In the genomic region with DNA sequence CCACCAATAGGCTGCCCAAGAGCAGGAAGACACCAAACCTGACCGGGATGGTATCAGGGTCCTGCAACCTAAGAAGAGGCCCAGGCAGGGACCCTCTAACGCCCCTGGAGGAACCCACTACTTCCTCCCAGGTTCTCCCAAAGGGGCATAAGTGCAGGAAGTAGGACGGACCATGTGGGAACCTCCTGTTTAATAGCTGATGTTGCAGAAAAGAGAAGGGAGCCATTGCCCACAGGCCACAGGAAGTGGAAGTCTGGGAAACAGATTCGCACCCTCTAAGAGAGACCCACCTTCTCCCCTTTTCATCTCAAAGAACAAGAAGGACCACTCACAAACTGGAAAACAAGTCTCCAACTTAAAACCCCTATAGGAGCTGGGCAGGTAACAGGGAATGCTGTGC, we compare ENCODE assay signal across 28 cellular contexts. TPM values are rescaled to one million over a fixed set of nuclear protein-coding genes. Genes with fewer than 3 reads are reported as not detected.
DNase-seq lines count a peak whose midpoint lies in the region; ATAC-seq and TF ChIP-seq lines count a peak whose summit lies in the region.
"Had no signal": no experiment of that assay in that cellular context is flagged by ENCODE, and none has a peak within 500 bp of the region (broad histone marks: within the 10 kb centered on the region; RNA-seq: fewer than 3 reads in every experiment).

No MANE protein-coding gene starts in this region.

- intact Hi-C loops in IMR-90 (cut with micrococcal nuclease), result no loop called here

- H3K4me2 ChIP-seq in IMR-90 (ENCODE audit: low read depth, low read length) (no peak overlapping the region), neuronal stem cell (ENCODE audit: insufficient read depth, low read length, poor library complexity, severe bottlenecking) (no peak overlapping the region)

- peaks cover 6% of the 10 kb centered on the region; the same call in 1 of the 2 replicates for H3K9me3 ChIP-seq in IMR-90 (ENCODE audit: control insufficient read depth, insufficient read depth, low read length)
- peaks cover 5 to 33% of the 10 kb centered on the region in 2 donors for H3K9me3 ChIP-seq in neuronal stem cell (replicated peaks in 1 of 2; ENCODE audit: control insufficient read depth in 2 of 2, insufficient read depth in 1 of 2, low read depth in 1 of 2, low read length in 2 of 2)
- H3K9me3 ChIP-seq: ascending aorta, left lung, ovary, tibial artery had no signal

- no peak overlapping the region for H2BK120ac ChIP-seq in IMR-90 (ENCODE audit: low read depth, low read length)
- H2BK120ac ChIP-seq in neuronal stem cell (ENCODE audit: low read depth, low read length), result no peak overlapping the region

- no peak overlapping the region for H3K9ac ChIP-seq in IMR-90 (ENCODE audit: low read depth, low read length)
- H3K9ac ChIP-seq in neuronal stem cell (ENCODE audit: low read depth, low read length, poor library complexity), result no peak overlapping the region

- H3K4me3 ChIP-seq in IMR-90 (ENCODE audit: insufficient read depth, low read depth, low read length) (no peak overlapping the region), neuronal stem cell (ENCODE audit: low read length in 2 of 2) (no peak overlapping the region)
- H3K4me3 ChIP-seq: ascending aorta, cardiac muscle cell, left lung, ovary, SJSA1, tibial artery had no signal

- dilution Hi-C loops in IMR-90 (cut with HindIII; ENCODE audit: low sequenced_read_pairs, unreplicated experiment), result no loop called here

- H4K91ac ChIP-seq in IMR-90 (ENCODE audit: insufficient read depth, low read depth, low read length) (no peak overlapping the region), neuronal stem cell (ENCODE audit: low read depth, low read length, poor library complexity) (no peak overlapping the region)

- no peak overlapping the region for H2AK5ac ChIP-seq in IMR-90 (ENCODE audit: low read depth, low read length)
- peak overlapping the region; percentile 17 for H2AK5ac ChIP-seq in neuronal stem cell (ENCODE audit: low read depth, low read length)

- TF ChIP-seq POLR2A in IMR-90 (IDR thresholded peaks at IDR 0.05; ENCODE audit: low read depth, low read length), result no peak

- H3K36me3 ChIP-seq in IMR-90 (ENCODE audit: control insufficient read depth, insufficient read depth, low read length), result no peaks in the 10 kb centered on the region
- H3K36me3 ChIP-seq in neuronal stem cell (replicated peaks in 1 of 2; ENCODE audit: control insufficient read depth in 2 of 2, insufficient read depth in 2 of 2, low read length in 2 of 2), result peaks cover 2 to 84% of the 10 kb centered on the region in 2 donors
- H3K36me3 ChIP-seq: ascending aorta, cardiac muscle cell, ovary, SJSA1, tibial artery had no signal

- H3K27me3 ChIP-seq in IMR-90 (ENCODE audit: control insufficient read depth, insufficient read depth, low read length) (peaks cover 18% of the 10 kb centered on the region), neuronal stem cell (ENCODE audit: control insufficient read depth in 3 of 3, insufficient read depth in 3 of 3, low read depth in 1 of 3, low read length in 3 of 3) (no peaks in the 10 kb centered on the region)
- H3K27me3 ChIP-seq: ascending aorta, cardiac muscle cell, ovary, SJSA1, tibial artery had no signal

- no peak overlapping the region for H4K8ac ChIP-seq in IMR-90 (ENCODE audit: low read depth in 2 of 2, low read length in 2 of 2)
- no peak overlapping the region for H4K8ac ChIP-seq in neuronal stem cell (ENCODE audit: low read depth, low read length)

- H4K20me1 ChIP-seq in IMR-90 (ENCODE audit: insufficient read depth, low read length), result no peaks in the 10 kb centered on the region

- H3K4me1 Mint-ChIP-seq in T-helper 1 cell treated with Interleukin-12 subunit alpha and Interleukin-12 subunit beta and Interleukin-4 antibody, amounts not matched to agents 30 μg/mL and 1 μg/mL, for 36 hours (ENCODE audit: low read depth), result peaks cover 22% of the 10 kb centered on the region

- no CpG with 5 or more reads among the region's 4 CpGs for WGBS in IMR-90 (ENCODE audit: extremely low coverage in 2 of 2, insufficient read length in 1 of 2), 2 experiments
- WGBS in neuronal stem cell (ENCODE audit: extremely low coverage in 2 of 2, insufficient read length in 2 of 2, insufficient replicate concordance in 1 of 2), 2 donors, result no CpG with 5 or more reads among the region's 4 CpGs

- no peaks in the 10 kb centered on the region for H3K4me1 ChIP-seq in IMR-90 (ENCODE audit: control insufficient read depth, insufficient read depth, low read length)
- no peaks in the 10 kb centered on the region for H3K4me1 ChIP-seq in neuronal stem cell (ENCODE audit: control insufficient read depth in 2 of 2, insufficient read depth in 1 of 2, low read depth in 1 of 2, low read length in 2 of 2)

- no peak overlapping the region for H3K4ac ChIP-seq in IMR-90 (ENCODE audit: low read depth, low read length)
- H3K4ac ChIP-seq in neuronal stem cell (ENCODE audit: low read length), result no peak overlapping the region

- POLR2A ChIA-PET in IMR-90 (lab: Charles Lee; ENCODE audit: unreplicated experiment), result no interaction called here

- no peak overlapping the region for H4K5ac ChIP-seq in IMR-90 (ENCODE audit: low read depth, low read length)

- peaks cover 18% of the 10 kb centered on the region for H3K9me3 Mint-ChIP-seq in T-helper 1 cell treated with Interleukin-12 subunit alpha and Interleukin-12 subunit beta and Interleukin-4 antibody, amounts not matched to agents 30 μg/mL and 1 μg/mL, for 36 hours

- no peak overlapping the region for H2BK12ac ChIP-seq in neuronal stem cell (ENCODE audit: low read length)

- no peak overlapping the region for H3K23ac ChIP-seq in IMR-90 (ENCODE audit: low read depth, low read length)
- H3K23ac ChIP-seq in neuronal stem cell (ENCODE audit: low read depth, low read length, poor library complexity), result no peak overlapping the region

- H3K4me3 Mint-ChIP-seq in T-helper 1 cell treated with Interleukin-12 subunit alpha and Interleukin-12 subunit beta and Interleukin-4 antibody, amounts not matched to agents 30 μg/mL and 1 μg/mL, for 36 hours, result no peak overlapping the region
- H3K4me3 Mint-ChIP-seq: activated CD8-positive, alpha-beta memory T cell treated with anti-CD3 and anti-CD28 coated beads, Interleukin-2, amount 10 ng/mL, durations not matched to agents 7 days and 5 days; activated naive CD4-positive, alpha-beta T cell treated with anti-CD3 and anti-CD28 coated beads for 36 hours; stimulated activated naive CD8-positive, alpha-beta T cell treated with anti-CD3 and anti-CD28 coated beads, Interleukin-15, amount 100 ng/mL, for 72 hours had no signal

- H3K56ac ChIP-seq in IMR-90 (ENCODE audit: extremely low read depth, insufficient read depth, low read length), result no peak overlapping the region

- H3K27ac ChIP-seq in IMR-90 (ENCODE audit: insufficient read depth, low read length), result no peak overlapping the region
- H3K27ac ChIP-seq in cingulate gyrus (ENCODE audit: low read depth, low read length), result peak overlapping the region; percentile 96
- H3K27ac ChIP-seq in neuronal stem cell (replicated peaks; ENCODE audit: low read length), result no peak overlapping the region
- H3K27ac ChIP-seq: 22Rv1, cardiac muscle cell, ovary, SJSA1, tibial artery had no signal

- CTCF ChIA-PET in IMR-90 (lab: Yijun Ruan, JAX), result no interaction called here

- H3K36me3 Mint-ChIP-seq in T-helper 1 cell treated with Interleukin-12 subunit alpha and Interleukin-12 subunit beta and Interleukin-4 antibody, amounts not matched to agents 30 μg/mL and 1 μg/mL, for 36 hours (ENCODE audit: low read depth), result peaks cover 35% of the 10 kb centered on the region

- no peaks in the 10 kb centered on the region for H3K27me3 Mint-ChIP-seq in T-helper 1 cell treated with Interleukin-12 subunit alpha and Interleukin-12 subunit beta and Interleukin-4 antibody, amounts not matched to agents 30 μg/mL and 1 μg/mL, for 36 hours (ENCODE audit: low read depth)
- H3K27me3 Mint-ChIP-seq: activated CD8-positive, alpha-beta memory T cell treated with anti-CD3 and anti-CD28 coated beads, Interleukin-2, amount 10 ng/mL, durations not matched to agents 7 days and 5 days; stimulated activated naive CD8-positive, alpha-beta T cell treated with anti-CD3 and anti-CD28 coated beads, Interleukin-15, amount 100 ng/mL, for 72 hours had no signal

- TF ChIP-seq CTCF in IMR-90 (conservative IDR thresholded peaks at IDR 0.05; ENCODE audit: low read depth, low read length), result no peak

- peak overlapping the region; percentile 46 for H3K27ac Mint-ChIP-seq in T-helper 1 cell treated with Interleukin-12 subunit alpha and Interleukin-12 subunit beta and Interleukin-4 antibody, amounts not matched to agents 30 μg/mL and 1 μg/mL, for 36 hours
- H3K27ac Mint-ChIP-seq: activated naive CD4-positive, alpha-beta T cell treated with anti-CD3 and anti-CD28 coated beads for 36 hours; stimulated activated naive CD8-positive, alpha-beta T cell treated with anti-CD3 and anti-CD28 coated beads, Interleukin-15, amount 100 ng/mL, for 72 hours had no signal

- H2AFZ ChIP-seq in IMR-90 (replicated peaks; ENCODE audit: low read length, poor library complexity) (no peak overlapping the region), neuronal stem cell (ENCODE audit: low read length) (no peak overlapping the region)

- no peak overlapping the region for H2AK9ac ChIP-seq in IMR-90 (replicated peaks; ENCODE audit: low read depth, low read length, poor library complexity)

- H3K14ac ChIP-seq in IMR-90 (replicated peaks; ENCODE audit: low read depth, low read length), result no peak overlapping the region
- H3K14ac ChIP-seq in neuronal stem cell (ENCODE audit: low read length), result no peak overlapping the region

- H2BK5ac ChIP-seq in IMR-90 (ENCODE audit: low read depth, low read length, poor library complexity, severe bottlenecking) (no peak overlapping the region), neuronal stem cell (ENCODE audit: low read length) (no peak overlapping the region)

- no TSS peak for BruUV-seq in IMR-90 (replicated peaks; lab: Mats Ljungman, UMichigan)

- DNase-seq in T-helper 1 cell (no peak), IMR-90 (no peak), neuronal stem cell (ENCODE audit: low spot score) (no peak), NCI-H128 (lab: John Stamatoyannopoulos, UW; ENCODE audit: unreplicated experiment) (no peak), mesenteric fat pad (ENCODE audit: low spot score) (no peak)
- DNase-seq in activated CD8-positive, alpha-beta memory T cell treated with anti-CD3 and anti-CD28 coated beads for 24 hours, result no peak
- DNase-seq: activated CD4-positive, alpha-beta T cell treated with anti-CD3 and anti-CD28 coated beads for 4 hours; activated CD8-positive, alpha-beta memory T cell treated with anti-CD3 and anti-CD28 coated beads, Interleukin-2, amount 10 ng/mL, durations not matched to agents 7 days and 5 days; activated naive CD4-positive, alpha-beta T cell treated with anti-CD3 and anti-CD28 coated beads for 36 hours; Caco-2; DMS79; GF-D8; hippocampal formation; left lung; NCI-H1105 treated with DMSO at 0.1 percent for 48 hours; NCI-H2029 treated with DMSO at 0.1 percent for 48 hours; NCI-H226; NCI-H82; ovary; RPMI8226; stimulated activated naive CD8-positive, alpha-beta T cell treated with anti-CD3 and anti-CD28 coated beads, Interleukin-15, amount 100 ng/mL, for 72 hours; tibial artery had no signal

- in situ Hi-C loops in IMR-90 (cut with MboI; ENCODE audit: low sequenced_read_pairs), result no loop called here

- H3K18ac ChIP-seq in IMR-90 (ENCODE audit: low read depth, low read length) (no peak overlapping the region), neuronal stem cell (ENCODE audit: low read length) (no peak overlapping the region)

- ATAC-seq in IMR-90 (ENCODE audit: low read depth), result no peak
- ATAC-seq: activated CD8-positive, alpha-beta memory T cell treated with anti-CD3 and anti-CD28 coated beads, Interleukin-2, amount 10 ng/mL, durations not matched to agents 7 days and 5 days; left lung; stimulated activated naive CD8-positive, alpha-beta T cell treated with anti-CD3 and anti-CD28 coated beads, Interleukin-15, amount 100 ng/mL, for 72 hours had no signal

- TF ChIP-seq RAD21 in IMR-90 (IDR thresholded peaks at IDR 0.05; ENCODE audit: low read length), result no peak

- no peaks in the 10 kb centered on the region; the same call in 1 of the 2 replicates for H3K9me1 ChIP-seq in IMR-90 (ENCODE audit: insufficient read depth, low read length)

- H2BK20ac ChIP-seq in IMR-90 (ENCODE audit: low read depth, low read length), result no peak overlapping the region

- H2BK15ac ChIP-seq in IMR-90 (ENCODE audit: low read depth, low read length) (no peak overlapping the region), neuronal stem cell (ENCODE audit: low read length) (no peak overlapping the region)

- H3K79me1 ChIP-seq in IMR-90 (ENCODE audit: low read depth in 1 of 2, low read length in 2 of 2), result no peaks in the 10 kb centered on the region
- H3K79me1 ChIP-seq in neuronal stem cell (ENCODE audit: low read depth, low read length), result peaks cover 3% of the 10 kb centered on the region

RNA-seq across cellular contexts. Expression of a gene that starts 18.1 kb away (rescaled TPM):
- total RNA-seq in IMR-90 (2012; rRNA removed) (0.56 and 0.72 TPM in 2 replicates), mesenteric fat pad (44.0 TPM)
- 0.67 and 0.69 TPM in 2 replicates for polyA plus RNA-seq in IMR-90 (2012; rRNA removed)
- 0.58 and 0.84 TPM in 2 replicates for polyA plus RNA-seq in IMR-90 (2012; cell fraction: cytosol; rRNA removed)
- polyA plus RNA-seq in IMR-90 (2012; cell fraction: nucleus; rRNA removed; ENCODE audit: low replicate concordance), result 0.75 and 1.5 TPM in 2 replicates
- 10.0 TPM for polyA plus RNA-seq in neuronal stem cell (2013, experiment 1 of 2)
- 10.7 TPM for polyA plus RNA-seq in neuronal stem cell (2013, experiment 2 of 2)

Comparison
In these comparisons a context has a peak if more than half of its experiments do, and no peak if none do; other contexts are left out.
1. RNA of a gene that starts 18.1 kb away (total RNA-seq): 44.0 TPM in mesenteric fat pad (single experiment); 0.56 to 0.72 TPM in IMR-90; every median in the first group is over 10 times any median in the second.